In the genomic region with DNA sequence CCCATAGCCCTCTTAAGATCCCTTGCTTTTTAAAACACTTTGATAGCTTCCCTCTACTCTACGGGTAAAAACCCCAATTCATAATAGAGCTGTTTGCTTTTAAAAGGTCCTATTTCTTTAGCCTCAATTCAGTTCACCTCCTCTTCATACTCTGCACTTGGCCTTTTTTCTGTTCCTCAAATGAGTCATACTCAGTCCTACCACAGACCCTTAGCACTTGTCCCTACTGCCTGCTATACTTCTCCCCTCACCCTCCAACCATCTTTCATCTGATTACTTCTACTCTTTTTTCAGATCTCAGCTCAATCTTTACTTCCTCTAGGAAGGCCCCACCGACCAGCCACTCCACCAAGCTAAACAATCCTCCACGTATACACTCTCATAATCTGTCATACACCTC, we compare ENCODE assay signal across 9 cellular contexts. TPM values are rescaled to one million over a fixed set of nuclear protein-coding genes. Genes with fewer than 3 reads are reported as not detected.
DNase-seq lines count a peak whose midpoint lies in the region; ATAC-seq and FAIRE-seq lines count a peak whose summit lies in the region.
"Had no signal": no experiment of that assay in that cellular context is flagged by ENCODE, and none has a peak within 500 bp of the region (broad histone marks: within the 10 kb centered on the region; RNA-seq: fewer than 3 reads in every experiment).

No MANE protein-coding gene starts in this region.

- peak overlapping the region; percentile 39 for H3K4me3 ChIP-seq in CD4-positive, CD25-positive, alpha-beta regulatory T cell (ENCODE audit: low read depth, low read length)

- no peak for FAIRE-seq in RCC 7860 (lab: Jason Lieb, UNC)

- H3K4me1 Mint-ChIP-seq in CD4-positive, CD25-positive, alpha-beta regulatory T cell: peaks cover 24 to 57% (median 41%) of the 10 kb centered on the region in 4 donors
- peaks cover 35% of the 10 kb centered on the region for H3K4me1 Mint-ChIP-seq in T-helper 2 cell treated with Interferon-gamma antibody and Interleukin-4, amounts not matched to agents 5 μg/mL and 100 μg/mL, for 36 hours (ENCODE audit: low read depth)

- peaks cover 18% of the 10 kb centered on the region for H3K36me3 ChIP-seq in CD4-positive, CD25-positive, alpha-beta regulatory T cell (ENCODE audit: control insufficient read depth, insufficient read depth, low read length)

- peak in 1 of 3 donors; percentile 24 for DNase-seq in CD4-positive, CD25-positive, alpha-beta regulatory T cell
- no peak for DNase-seq in T-helper 2 cell treated with Interferon-gamma antibody and Interleukin-4, amounts not matched to agents 5 μg/mL and 100 μg/mL, for 36 hours (ENCODE audit: low spot score)
- DNase-seq in NCI-H1105 (lab: John Stamatoyannopoulos, UW) (no peak), RKO (ENCODE audit: low spot score) (no peak), RCC 7860 (ENCODE audit: low spot score) (no peak)
- no peak for DNase-seq in activated CD4-positive, alpha-beta T cell treated with anti-CD3 and anti-CD28 coated beads for 1 hour

- H3K36me3 Mint-ChIP-seq in CD4-positive, CD25-positive, alpha-beta regulatory T cell: peaks cover 17% of the 10 kb centered on the region
- H3K36me3 Mint-ChIP-seq in T-helper 2 cell treated with Interferon-gamma antibody and Interleukin-4, amounts not matched to agents 5 μg/mL and 100 μg/mL, for 36 hours (ENCODE audit: low read depth): peaks cover 27% of the 10 kb centered on the region

- H3K27me3 ChIP-seq in CD4-positive, CD25-positive, alpha-beta regulatory T cell (ENCODE audit: control insufficient read depth, insufficient read depth, low read length): no peaks in the 10 kb centered on the region

- H3K4me1 ChIP-seq in CD4-positive, CD25-positive, alpha-beta regulatory T cell (ENCODE audit: control insufficient read depth, insufficient read depth, low read length, poor library complexity, severe bottlenecking): peaks cover 53% of the 10 kb centered on the region

- peak overlapping the region; percentile 15 for H3K27ac ChIP-seq in CD4-positive, CD25-positive, alpha-beta regulatory T cell (ENCODE audit: insufficient read depth, low read length, poor library complexity, severe bottlenecking)
- H3K27ac ChIP-seq: parathyroid adenoma had no signal

- no peaks in the 10 kb centered on the region for H3K27me3 Mint-ChIP-seq in CD4-positive, CD25-positive, alpha-beta regulatory T cell
- H3K27me3 Mint-ChIP-seq in T-helper 2 cell treated with Interferon-gamma antibody and Interleukin-4, amounts not matched to agents 5 μg/mL and 100 μg/mL, for 36 hours (ENCODE audit: low read depth): no peaks in the 10 kb centered on the region

- no peaks in the 10 kb centered on the region for H3K9me3 ChIP-seq in CD4-positive, CD25-positive, alpha-beta regulatory T cell (ENCODE audit: control insufficient read depth in 2 of 2, low read length in 2 of 2)

- H3K4me3 Mint-ChIP-seq in CD4-positive, CD25-positive, alpha-beta regulatory T cell: peak overlapping the region; percentile 5 to 99 (median 54)
- peak overlapping the region; percentile 96 for H3K4me3 Mint-ChIP-seq in T-helper 2 cell treated with Interferon-gamma antibody and Interleukin-4, amounts not matched to agents 5 μg/mL and 100 μg/mL, for 36 hours

- peak overlapping the region; percentile 53 to 72 (median 68) for H3K27ac Mint-ChIP-seq in CD4-positive, CD25-positive, alpha-beta regulatory T cell
- peak overlapping the region; percentile 74 for H3K27ac Mint-ChIP-seq in T-helper 2 cell treated with Interferon-gamma antibody and Interleukin-4, amounts not matched to agents 5 μg/mL and 100 μg/mL, for 36 hours

- peaks cover 0 to 2% (median 0%) of the 10 kb centered on the region in 7 donors for H3K9me3 Mint-ChIP-seq in CD4-positive, CD25-positive, alpha-beta regulatory T cell
- H3K9me3 Mint-ChIP-seq in T-helper 2 cell treated with Interferon-gamma antibody and Interleukin-4, amounts not matched to agents 5 μg/mL and 100 μg/mL, for 36 hours: no peaks in the 10 kb centered on the region

- ATAC-seq in CD4-positive, CD25-positive, alpha-beta regulatory T cell (ENCODE audit: low read depth in 2 of 2): no peak
- peak; percentile 58 for ATAC-seq in GM19372 (IDR thresholded peaks at IDR 0.05; ENCODE audit: low read depth, unreplicated experiment)
- peak; percentile 66 for ATAC-seq in HG03095 (IDR thresholded peaks at IDR 0.05; ENCODE audit: unreplicated experiment)

RNA-seq across cellular contexts. Expression of gene HDAC3, which starts 2.5 kb away (rescaled TPM):
- total RNA-seq in CD4-positive, CD25-positive, alpha-beta regulatory T cell: 83.9 TPM
- polyA plus RNA-seq in CD4-positive, CD25-positive, alpha-beta regulatory T cell: 100 to 1,000 TPM in 1 of 4 donors, 10 to 100 TPM in 3; 94.0 to 102 (median 96.1) TPM

RNA-seq across cellular contexts. Expression of gene RELL2, which starts 2.6 kb away (rescaled TPM):
- 20.5 TPM for total RNA-seq in CD4-positive, CD25-positive, alpha-beta regulatory T cell
- polyA plus RNA-seq in CD4-positive, CD25-positive, alpha-beta regulatory T cell: 1 to 10 TPM; 2.4 to 5.5 (median 3.5) TPM

RNA-seq across cellular contexts. Expression of gene DIAPH1, which starts 15.4 kb away (rescaled TPM):
- total RNA-seq in CD4-positive, CD25-positive, alpha-beta regulatory T cell: 287 TPM
- polyA plus RNA-seq in CD4-positive, CD25-positive, alpha-beta regulatory T cell: 100 to 1,000 TPM in 1 of 4 donors, 10 to 100 TPM in 3; 86.1 to 105 (median 90.7) TPM

RNA-seq across cellular contexts. Expression of gene FCHSD1, which starts 17.1 kb away (rescaled TPM):
- total RNA-seq in CD4-positive, CD25-positive, alpha-beta regulatory T cell: 115 TPM
- 10 to 100 TPM in 1 of 4 donors, 1 to 10 TPM in 3; 7.7 to 16.0 (median 8.2) TPM for polyA plus RNA-seq in CD4-positive, CD25-positive, alpha-beta regulatory T cell

RNA-seq across cellular contexts. Expression of gene ARAP3, which starts 47.9 kb away (rescaled TPM):
- total RNA-seq in CD4-positive, CD25-positive, alpha-beta regulatory T cell: 6.1 TPM
- 1 to 10 TPM in 1 of 4 donors, under 1 TPM in 2, not detected in 1; 0.25 to 1.3 (median 0.30) TPM for polyA plus RNA-seq in CD4-positive, CD25-positive, alpha-beta regulatory T cell

Comparison
In these comparisons a context has a peak if more than half of its experiments do, and no peak if none do; other contexts are left out.
1. ATAC-seq: peak in GM19372 (single experiment) and HG03095 (single experiment); none in CD4-positive, CD25-positive, alpha-beta regulatory T cell (0 of 2).